13 cellular contexts compared by ENCODE assay signal in genomic region chr18:26074256-26074655, GRCh38. TPM values are rescaled to one million over a fixed set of nuclear protein-coding genes. Genes with fewer than 3 reads are reported as not detected.
"Had no signal": no experiment of that assay in that cellular context is flagged by ENCODE, and none has a peak within 500 bp of the region (broad histone marks: within the 10 kb centered on the region; RNA-seq: fewer than 3 reads in every experiment).

No MANE protein-coding gene starts in this region.

- H3K4me3 Mint-ChIP-seq: activated naive CD4-positive, alpha-beta T cell treated with anti-CD3 and anti-CD28 coated beads for 36 hours; naive thymus-derived CD4-positive, alpha-beta T cell; T-helper 2 cell treated with Interferon-gamma antibody and Interleukin-4, amounts not matched to agents 5 μg/mL and 100 μg/mL, for 36 hours had no signal

- DNase-seq: activated CD4-positive, alpha-beta T cell treated with anti-CD3 and anti-CD28 coated beads for 1 hour; activated CD4-positive, alpha-beta T cell treated with anti-CD3 and anti-CD28 coated beads, Interleukin-2, amount 50 U/mL, for 48 hours; activated naive CD4-positive, alpha-beta T cell treated with anti-CD3 and anti-CD28 coated beads for 36 hours; left lung; mucosa of descending colon; naive thymus-derived CD4-positive, alpha-beta T cell; stimulated activated CD4-positive, alpha-beta T cell treated with anti-CD3 and anti-CD28 coated beads, Interleukin-12 subunit alpha, Interleukin-12 subunit beta, amount 100 ng/mL, for 4 hours; stimulated activated CD4-positive, alpha-beta T cell treated with anti-CD3 and anti-CD28 coated beads, Interleukin-2, amount 100 ng/mL, for 24 hours had no signal

- H3K27ac Mint-ChIP-seq: activated naive CD4-positive, alpha-beta T cell treated with anti-CD3 and anti-CD28 coated beads for 36 hours; activated T-helper 2 cell treated with anti-CD3 and anti-CD28 coated beads, Interferon-gamma antibody, Interleukin-2, Interleukin-4, amounts not matched to agents 10 μg/mL and 5 μg/mL and 100 μg/mL, durations not matched to agents 14 hours and 24 hours and 36 hours; naive thymus-derived CD4-positive, alpha-beta T cell; T-helper 2 cell treated with Interferon-gamma antibody and Interleukin-4, amounts not matched to agents 5 μg/mL and 100 μg/mL, for 36 hours had no signal

- H3K27me3 Mint-ChIP-seq: naive thymus-derived CD4-positive, alpha-beta T cell had no signal

- H3K9me3 ChIP-seq: mucosa of descending colon had no signal

- H3K4me3 ChIP-seq: hepatocyte, left lung, mucosa of descending colon had no signal

- H3K4me1 ChIP-seq: left lung had no signal

- ATAC-seq: left lung; mucosa of descending colon; naive thymus-derived CD4-positive, alpha-beta T cell had no signal

- H3K27ac ChIP-seq: hepatocyte, left lung had no signal

- FAIRE-seq: bronchial epithelial cell, keratinocyte had no signal

- H3K4me2 ChIP-seq: hepatocyte had no signal

RNA-seq across cellular contexts. Expression of gene PSMA8, which starts 59.4 kb away (rescaled TPM):
- polyA plus RNA-seq: keratinocyte had no signal
